Comparison of ENCODE assay signal across 19 cellular contexts in genomic region chr7:44079221-44080021, GRCh38. TPM values are rescaled to one million over a fixed set of nuclear protein-coding genes. Genes with fewer than 3 reads are reported as not detected.
DNase-seq lines count a peak whose midpoint lies in the region; ATAC-seq and TF ChIP-seq lines count a peak whose summit lies in the region.
"Had no signal": no experiment of that assay in that cellular context is flagged by ENCODE, and none has a peak within 500 bp of the region (broad histone marks: within the 10 kb centered on the region; RNA-seq: fewer than 3 reads in every experiment).

No MANE protein-coding gene starts in this region.

- no peaks in the 10 kb centered on the region for H4K20me1 ChIP-seq in Karpas-422 (ENCODE audit: insufficient read depth, low read depth, low read length)
- no peaks in the 10 kb centered on the region for H4K20me1 ChIP-seq in GM23248 (ENCODE audit: insufficient read depth)

- H3K4me2 ChIP-seq in Karpas-422 (ENCODE audit: low read depth, low read length, poor library complexity, severe bottlenecking) (peak overlapping the region; percentile 94), GM23248 (ENCODE audit: unreplicated experiment) (no peak overlapping the region)
- H3K4me2 ChIP-seq: A549 had no signal

- intact Hi-C loops in left cardiac atrium (cut with DNase I) (loop anchor here (5.0 kb wide), 2 partner anchors 43 to 63 kb away; partner anchors contain the start of genes POLD2 (in 2 of the 2) and MYL7 (in 1 of the 2)), spleen (cut with DNase I; ENCODE audit: low total_unique reads) (no loop called here)

- H2AFZ ChIP-seq in Karpas-422 (ENCODE audit: low read length) (no peak overlapping the region), GM23248 (no peak overlapping the region)

- 80 to 92% (median 87%) methylated on average over 8 to 11 of the region's 11 CpGs for WGBS in spleen, 5 donors
- 83 to 93% methylated on average over 10 to 11 of the region's 11 CpGs for WGBS in GM23248 (ENCODE audit: low coverage in 1 of 2, low lambda C conversion rate in 2 of 2, missing lambda C conversion rate in 2 of 2), 2 experiments

- no peak for TF ChIP-seq CTCF in spleen (IDR thresholded peaks at IDR 0.05 in 8 of 11, conservative IDR thresholded peaks at IDR 0.05 in 3 of 11)

- H3K9me3 ChIP-seq in Karpas-422 (ENCODE audit: low read length) = no peaks in the 10 kb centered on the region
- H3K9me3 ChIP-seq in spleen = no peaks in the 10 kb centered on the region
- no peaks in the 10 kb centered on the region for H3K9me3 ChIP-seq in GM23248 (ENCODE audit: low read depth)
- H3K9me3 ChIP-seq: A549, ovary, testis had no signal

- H3K36me3 ChIP-seq in Karpas-422 (ENCODE audit: insufficient read depth, low read length) (peaks cover 31% of the 10 kb centered on the region), spleen (peaks cover 0 to 65% (median 60%) of the 10 kb centered on the region in 6 donors), GM23248 (ENCODE audit: low read depth) (no peaks in the 10 kb centered on the region)
- H3K36me3 ChIP-seq: ovary had no signal

- no peaks in the 10 kb centered on the region for H3K27me3 ChIP-seq in Karpas-422 (ENCODE audit: low read length)
- no peaks in the 10 kb centered on the region for H3K27me3 ChIP-seq in spleen (replicated peaks in 1 of 7)
- H3K27me3 ChIP-seq in GM23248 (replicated peaks; ENCODE audit: insufficient read depth) = no peaks in the 10 kb centered on the region
- H3K27me3 ChIP-seq: dorsolateral prefrontal cortex, ovary, testis had no signal

- in situ Hi-C loops in GM23248 (cut with MboI) = loop anchor here (10.0 kb wide), 1 partner anchor 115 kb away; no protein-coding TSS in a partner anchor

- H3K9ac ChIP-seq in Karpas-422 (ENCODE audit: low read length) (0 out of 2 replicates have a peak overlapping the region, but pooled peaks have one; percentile 83), GM23248 (no peak overlapping the region)

- ATAC-seq in left cardiac atrium = no peak
- ATAC-seq in HG03280 (IDR thresholded peaks at IDR 0.05; ENCODE audit: unreplicated experiment) = no peak
- ATAC-seq: A549; activated T-cell treated with anti-CD3 and anti-CD28 coated beads, Interleukin-2, amount 50 U/mL, for 4 hours had no signal

- peaks cover 26% of the 10 kb centered on the region; the same call in 1 of the 2 replicates for H3F3A ChIP-seq in GM23248 (ENCODE audit: insufficient read depth)

- peak overlapping the region; percentile 85; the same call in 1 of the 2 replicates for H3K27ac ChIP-seq in Karpas-422 (ENCODE audit: low read length)
- H3K27ac ChIP-seq in spleen = peak overlapping the region in 4 of 8 donors; percentile 13 to 99 (median 97)
- H3K27ac ChIP-seq in GM23248 = no peak overlapping the region
- H3K27ac ChIP-seq: A549, ovary, testis had no signal

- TF ChIP-seq POLR2A in spleen (IDR thresholded peaks at IDR 0.05) = no peak

- H3K4me1 ChIP-seq in Karpas-422 (ENCODE audit: low read length) (peaks cover 39% of the 10 kb centered on the region), spleen (peaks cover 8 to 91% (median 48%) of the 10 kb centered on the region in 6 donors), GM23248 (ENCODE audit: insufficient read depth) (peaks cover 23% of the 10 kb centered on the region)

- peaks cover 16% of the 10 kb centered on the region for H3K79me2 ChIP-seq in Karpas-422 (ENCODE audit: low read length)
- H3K79me2 ChIP-seq in GM23248 (ENCODE audit: insufficient read depth) = peaks cover 21% of the 10 kb centered on the region

- peak; percentile 60 for DNase-seq in activated CD8-positive, alpha-beta memory T cell treated with anti-CD3 and anti-CD28 coated beads for 24 hours
- no peak for DNase-seq in activated CD8-positive, alpha-beta memory T cell treated with anti-CD3 and anti-CD28 coated beads, Interleukin-2, amount 50 U/mL, for 4 hours
- DNase-seq in Karpas-422 = no peak
- peak; percentile 17 for DNase-seq in left cardiac atrium
- peak; percentile 74 for DNase-seq in spleen
- no peak for DNase-seq in GM23248
- no peak for DNase-seq in retina
- DNase-seq: activated CD4-positive, alpha-beta T cell treated with anti-CD3 and anti-CD28 coated beads for 48 hours; activated T-cell treated with anti-CD3 and anti-CD28 coated beads, Interleukin-2, amount 50 U/mL, for 4 hours; NCI-H1417; NCI-H526 treated with DMSO at 0.1 percent for 48 hours; stimulated activated CD4-positive, alpha-beta T cell treated with anti-CD3 and anti-CD28 coated beads, Interleukin-4, amount 100 ng/mL, for 1 hour; testis had no signal

- H3K4me3 ChIP-seq in Karpas-422 (ENCODE audit: low read length) (no peak overlapping the region), spleen (peak overlapping the region in 1 of 8 donors; percentile 14), GM23248 (no peak overlapping the region)
- H3K4me3 ChIP-seq: A549, dorsolateral prefrontal cortex, ovary, skin epidermis, testis had no signal

- H3K9me2 ChIP-seq in Karpas-422 (replicated peaks; ENCODE audit: insufficient read depth, low read length) = no peaks in the 10 kb centered on the region
- no peaks in the 10 kb centered on the region for H3K9me2 ChIP-seq in GM23248 (ENCODE audit: insufficient read depth)

RNA-seq across cellular contexts. Expression of gene POLM, which starts 2.9 kb away (rescaled TPM):
- total RNA-seq in Karpas-422 (2014; rRNA removed; shearing (Covaris generic); ENCODE audit: low replicate concordance) = 34.5 and 47.1 TPM in 2 replicates
- total RNA-seq in left cardiac atrium = 10 to 100 TPM; 20.0 to 22.1 TPM
- total RNA-seq in spleen = 100 to 1,000 TPM in 1 of 7 donors, 10 to 100 TPM in 6; 42.8 to 104 (median 63.4) TPM
- 10 to 100 TPM; 22.0 to 44.9 (median 30.3) TPM for polyA plus RNA-seq in spleen
- 13.9 and 20.3 TPM in 2 replicates for total RNA-seq in GM23248 (2014; rRNA removed; shearing (Covaris generic))
- 10.7 and 12.9 TPM in 2 replicates for polyA plus RNA-seq in GM23248 (2016; fragmentation: Nextera tagmentation; extraction: Ambion mirVana)

RNA-seq across cellular contexts. Expression of gene PGAM2, which starts 14.1 kb away (rescaled TPM):
- total RNA-seq in Karpas-422 (2014; rRNA removed; shearing (Covaris generic); ENCODE audit: low replicate concordance) = 1.9 TPM in 1 of 2 replicates, not detected in the other
- total RNA-seq in left cardiac atrium = 1,000 to 10,000 TPM in 1 of 2 donors, 100 to 1,000 TPM in 1; 799 to 1,159 TPM
- 1 to 10 TPM in 4 of 7 donors, under 1 TPM in 2, not detected in 1; 0.75 to 2.8 (median 1.2) TPM for total RNA-seq in spleen
- polyA plus RNA-seq in spleen = 1 to 10 TPM; 1.6 to 4.0 (median 2.6) TPM
- total RNA-seq in GM23248 (2014; rRNA removed; shearing (Covaris generic)) = not detected in 2 replicates
- polyA plus RNA-seq in GM23248 (2016; fragmentation: Nextera tagmentation; extraction: Ambion mirVana) = not detected in 2 replicates
- total RNA-seq: epithelial cell of proximal tubule had no signal
- polyA plus RNA-seq: A549 had no signal

RNA-seq across cellular contexts. Expression of gene AEBP1, which starts 24.7 kb away (rescaled TPM):
- 5.9 TPM in 1 of 2 replicates, not detected in the other for total RNA-seq in Karpas-422 (2014; rRNA removed; shearing (Covaris generic); ENCODE audit: low replicate concordance)
- total RNA-seq in left cardiac atrium (100 to 1,000 TPM in 1 of 2 donors, 10 to 100 TPM in 1; 65.0 to 117 TPM), spleen (100 to 1,000 TPM in 2 of 7 donors, 10 to 100 TPM in 5; 67.5 to 106 (median 88.3) TPM)
- polyA plus RNA-seq in spleen (10 to 100 TPM; 41.3 to 71.7 (median 49.7) TPM), GM23248 (2016; fragmentation: Nextera tagmentation; extraction: Ambion mirVana) (46.6 and 47.0 TPM in 2 replicates)
- total RNA-seq in GM23248 (2014; rRNA removed; shearing (Covaris generic)) = 53.0 and 63.2 TPM in 2 replicates
- polyA plus RNA-seq: A549 had no signal

RNA-seq across cellular contexts. Expression of gene DBNL, which starts 34.9 kb away (rescaled TPM):
- total RNA-seq in Karpas-422 (2014; rRNA removed; shearing (Covaris generic); ENCODE audit: low replicate concordance) = 116 and 184 TPM in 2 replicates
- total RNA-seq in left cardiac atrium (10 to 100 TPM; 42.1 to 48.7 TPM), spleen (100 to 1,000 TPM; 169 to 257 (median 210) TPM)
- polyA plus RNA-seq in spleen (100 to 1,000 TPM; 118 to 205 (median 134) TPM), GM23248 (2016; fragmentation: Nextera tagmentation; extraction: Ambion mirVana) (145 and 163 TPM in 2 replicates)
- total RNA-seq in GM23248 (2014; rRNA removed; shearing (Covaris generic)) = 175 and 196 TPM in 2 replicates

RNA-seq across cellular contexts. Expression of gene POLD2, which starts 43.9 kb away (rescaled TPM):
- 165 and 217 TPM in 2 replicates for total RNA-seq in Karpas-422 (2014; rRNA removed; shearing (Covaris generic); ENCODE audit: low replicate concordance)
- total RNA-seq in left cardiac atrium = 10 to 100 TPM; 95.8 to 98.9 TPM
- 10 to 100 TPM; 31.9 to 73.0 (median 40.9) TPM for total RNA-seq in spleen
- 10 to 100 TPM; 53.7 to 79.1 (median 69.4) TPM for polyA plus RNA-seq in spleen
- 100 and 107 TPM in 2 replicates for total RNA-seq in GM23248 (2014; rRNA removed; shearing (Covaris generic))
- 164 and 166 TPM in 2 replicates for polyA plus RNA-seq in GM23248 (2016; fragmentation: Nextera tagmentation; extraction: Ambion mirVana)

Comparison
In these comparisons a context has a peak if more than half of its experiments do, and no peak if none do; other contexts are left out.
1. DNase-seq: peak in activated CD8-positive, alpha-beta memory T cell treated with anti-CD3 and anti-CD28 coated beads for 24 hours (single experiment), left cardiac atrium (single experiment) and spleen (single experiment); none in activated CD8-positive, alpha-beta memory T cell treated with anti-CD3 and anti-CD28 coated beads, Interleukin-2, amount 50 U/mL, for 4 hours (single experiment), Karpas-422 (single experiment), GM23248 (single experiment) and retina (single experiment).
2. RNA of gene PGAM2, which starts 14.1 kb away (total RNA-seq): 799 to 1,159 TPM in left cardiac atrium; 0.75 to 2.8 TPM in spleen, 1.9 TPM in Karpas-422 and not detected in GM23248; every median in the first group is over 100 times any median in the second.